Comparison of ENCODE assay signal across 14 cellular contexts in genomic region chr19:45715139-45715538, GRCh38. TPM values are rescaled to one million over a fixed set of nuclear protein-coding genes. Genes with fewer than 3 reads are reported as not detected.
DNase-seq lines count a peak whose midpoint lies in the region; ATAC-seq and TF ChIP-seq lines count a peak whose summit lies in the region.
"Had no signal": no experiment of that assay in that cellular context is flagged by ENCODE, and none has a peak within 500 bp of the region (broad histone marks: within the 10 kb centered on the region; RNA-seq: fewer than 3 reads in every experiment).

No MANE protein-coding gene starts in this region.

- H3K4me2 ChIP-seq in DND-41 (ENCODE audit: insufficient read depth, low read length): no peak overlapping the region

- peaks cover 24% of the 10 kb centered on the region for H4K20me1 ChIP-seq in DND-41 (ENCODE audit: insufficient read depth, low read length)

- DNase-seq in DND-41: no peak
- DNase-seq in DMS 273 (lab: John Stamatoyannopoulos, UW; ENCODE audit: unreplicated experiment): no peak
- DNase-seq: activated T-cell treated with anti-CD3 and anti-CD28 coated beads, Interleukin-2, amount 50 U/mL, for 4 hours; dorsolateral prefrontal cortex; NCI-H1417; NCI-H446 had no signal

- H3K27ac Mint-ChIP-seq in activated T-helper 17 cell treated with anti-CD3 and anti-CD28 coated beads, Interleukin-2, amount 50 U/mL, for 72 hours: no peak overlapping the region

- no peak for TF ChIP-seq CTCF in DND-41 (IDR thresholded peaks at IDR 0.05; ENCODE audit: borderline replicate concordance, extremely low read depth, low read length, poor library complexity, severe bottlenecking)

- no peaks in the 10 kb centered on the region for H3K9me3 Mint-ChIP-seq in activated T-helper 17 cell treated with anti-CD3 and anti-CD28 coated beads, Interleukin-2, amount 50 U/mL, for 72 hours
- H3K9me3 Mint-ChIP-seq: activated T-cell treated with anti-CD3 and anti-CD28 coated beads, Interleukin-2, amount 50 U/mL, for 4 hours had no signal

- peaks cover 19% of the 10 kb centered on the region for H3K4me1 ChIP-seq in DND-41 (ENCODE audit: insufficient read depth, low read length)

- peaks cover 56% of the 10 kb centered on the region for H3K36me3 Mint-ChIP-seq in activated T-helper 17 cell treated with anti-CD3 and anti-CD28 coated beads, Interleukin-2, amount 50 U/mL, for 72 hours (ENCODE audit: low read depth)

- H3K9me3 ChIP-seq in DND-41 (ENCODE audit: insufficient read depth, low read length, severe bottlenecking): no peaks in the 10 kb centered on the region
- H3K9me3 ChIP-seq: ascending aorta, suprapubic skin had no signal

- no peak overlapping the region for H2AFZ ChIP-seq in DND-41 (ENCODE audit: low read depth, low read length)

- H3K27me3 ChIP-seq in DND-41 (ENCODE audit: insufficient read depth, low read length, poor library complexity): no peaks in the 10 kb centered on the region
- H3K27me3 ChIP-seq: ascending aorta; BLaER1 treated with 17β-estradiol and CSF1 and Interleukin-3, amounts not matched to agents 10 nM and 100 nM; dorsolateral prefrontal cortex; suprapubic skin had no signal

- H3K4me3 Mint-ChIP-seq in activated T-helper 17 cell treated with anti-CD3 and anti-CD28 coated beads, Interleukin-2, amount 50 U/mL, for 72 hours: peak overlapping the region; percentile 84

- H3K27ac ChIP-seq in DND-41 (ENCODE audit: low read length): peak overlapping the region; percentile 16; the same call in 1 of the 2 replicates
- H3K27ac ChIP-seq: ascending aorta, suprapubic skin had no signal

- peaks cover 36% of the 10 kb centered on the region for H3K36me3 ChIP-seq in DND-41 (ENCODE audit: insufficient read depth, low read length)

- H3K4me1 Mint-ChIP-seq in activated T-helper 17 cell treated with anti-CD3 and anti-CD28 coated beads, Interleukin-2, amount 50 U/mL, for 72 hours: peaks cover 28% of the 10 kb centered on the region

- no peak overlapping the region for H3K4me3 ChIP-seq in DND-41 (ENCODE audit: low read depth in 1 of 2, low read length in 2 of 2)
- H3K4me3 ChIP-seq: ascending aorta, lung, skin epidermis, suprapubic skin had no signal

- H3K9ac ChIP-seq in DND-41 (ENCODE audit: low read depth, low read length): no peak overlapping the region

- no peak for ATAC-seq in DND-41 (ENCODE audit: insufficient read depth, low read depth)
- ATAC-seq in activated T-helper 17 cell treated with anti-CD3 and anti-CD28 coated beads, Interleukin-2, amount 50 U/mL, for 72 hours (replicated peaks): no peak
- ATAC-seq in HG03139 (IDR thresholded peaks at IDR 0.05; ENCODE audit: unreplicated experiment): no peak
- ATAC-seq: activated T-cell treated with anti-CD3 and anti-CD28 coated beads, Interleukin-2, amount 50 U/mL, for 4 hours had no signal

- H3K27me3 Mint-ChIP-seq in activated T-helper 17 cell treated with anti-CD3 and anti-CD28 coated beads, Interleukin-2, amount 50 U/mL, for 72 hours: no peaks in the 10 kb centered on the region

- H3K79me2 ChIP-seq in DND-41 (ENCODE audit: insufficient read depth, low read length): peaks cover 90% of the 10 kb centered on the region

RNA-seq across cellular contexts. Expression of gene FBXO46, which starts 15.6 kb away (rescaled TPM):
- 10 to 100 TPM; 39.4 to 44.3 TPM for total RNA-seq in activated T-helper 17 cell treated with anti-CD3 and anti-CD28 coated beads, Interleukin-2, amount 50 U/mL, for 72 hours

RNA-seq across cellular contexts. Expression of gene MEIOSIN, which starts 18.1 kb away (rescaled TPM):
- total RNA-seq in activated T-helper 17 cell treated with anti-CD3 and anti-CD28 coated beads, Interleukin-2, amount 50 U/mL, for 72 hours: under 1 TPM in 1 of 2 donors, not detected in 1; 0.37 TPM
- total RNA-seq: activated T-cell treated with anti-CD3 and anti-CD28 coated beads, Interleukin-2, amount 50 U/mL, for 4 hours; ascending aorta; lung; osteoblast; suprapubic skin had no signal

RNA-seq across cellular contexts. Expression of gene QPCTL, which starts 22.7 kb away (rescaled TPM):
- total RNA-seq in activated T-helper 17 cell treated with anti-CD3 and anti-CD28 coated beads, Interleukin-2, amount 50 U/mL, for 72 hours: 10 to 100 TPM; 13.6 to 15.5 TPM

RNA-seq across cellular contexts. Expression of gene SNRPD2, which starts 23.4 kb away (rescaled TPM):
- total RNA-seq in activated T-helper 17 cell treated with anti-CD3 and anti-CD28 coated beads, Interleukin-2, amount 50 U/mL, for 72 hours: 100 to 1,000 TPM; 544 to 752 TPM

RNA-seq across cellular contexts. Expression of gene GIPR, which starts 47.1 kb away (rescaled TPM):
- 10 to 100 TPM in 1 of 2 donors, 1 to 10 TPM in 1; 7.5 to 32.3 TPM for total RNA-seq in activated T-helper 17 cell treated with anti-CD3 and anti-CD28 coated beads, Interleukin-2, amount 50 U/mL, for 72 hours
- total RNA-seq: ascending aorta had no signal
